Comparison of ENCODE assay signal across 8 cellular contexts in the genomic region with DNA sequence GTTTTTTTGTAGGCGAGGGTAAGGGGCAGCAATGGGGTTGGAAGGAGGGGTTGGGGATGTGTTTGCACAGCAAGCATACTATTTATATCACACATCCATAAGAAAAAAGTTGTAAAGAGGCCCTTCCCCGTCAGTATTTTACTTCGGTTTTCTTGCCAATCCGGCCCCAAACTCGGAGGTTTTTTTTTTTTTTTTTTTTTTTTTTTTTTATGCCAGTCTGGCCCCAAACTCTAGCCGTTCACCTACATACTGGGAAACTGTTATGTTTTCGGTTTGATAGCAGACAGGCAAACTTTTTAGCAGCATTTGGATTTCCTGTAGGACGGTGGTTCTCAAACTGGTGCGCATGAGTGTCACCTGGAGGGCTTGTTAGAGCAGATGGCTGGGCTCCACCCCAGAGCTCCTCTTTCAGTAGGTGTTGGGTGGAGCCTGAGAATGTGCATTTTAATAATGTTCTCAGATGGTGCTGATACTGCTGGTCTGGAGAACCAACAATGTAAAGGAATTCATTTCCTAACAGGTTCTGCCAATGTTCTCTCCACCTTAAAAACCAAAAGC.
A peak's percentile ranks its signal among the peaks of the same experiment; 100 is the strongest.
DNase-seq lines count a peak whose midpoint lies in the region; ATAC-seq and TF ChIP-seq lines count a peak whose summit lies in the region.

No MANE protein-coding gene starts in this region.

- ATAC-seq in gastrocnemius medialis, result no peak

- H3K9me3 ChIP-seq in SJSA1 (replicated peaks) (no peaks in the 10 kb centered on the region), esophagus (ENCODE audit: control insufficient read depth in 2 of 2, insufficient read depth in 1 of 2, low read depth in 1 of 2, low read length in 1 of 2) (no peaks in the 10 kb centered on the region), gastrocnemius medialis (no peaks in the 10 kb centered on the region)

- H3K27me3 ChIP-seq in SJSA1 (replicated peaks) (no peaks in the 10 kb centered on the region), esophagus (ENCODE audit: control insufficient read depth in 1 of 2, insufficient read depth in 2 of 2, low read length in 2 of 2) (no peaks in the 10 kb centered on the region), gastrocnemius medialis (no peaks in the 10 kb centered on the region)

- TF ChIP-seq CTCF in gastrocnemius medialis (IDR thresholded peaks at IDR 0.05 in 4 of 5, conservative IDR thresholded peaks at IDR 0.05 in 1 of 5), result no peak

- H3K4me3 ChIP-seq in SJSA1 (peak overlapping the region; percentile 35), esophagus (ENCODE audit: low read depth in 1 of 2, low read length in 2 of 2) (peak overlapping the region; percentile 26 to 44), gastrocnemius medialis (peak overlapping the region; percentile 45 to 65 (median 54))

- in situ Hi-C loops in gastrocnemius medialis (cut with MboI; ENCODE audit: low sequenced_read_pairs in 4 of 4), result loop anchor here (5.0 to 25.0 kb wide), 7 partner anchors 88 to 860 kb away; no protein-coding TSS in a partner anchor

- no peaks in the 10 kb centered on the region for H3K36me3 ChIP-seq in SJSA1
- H3K36me3 ChIP-seq in esophagus (ENCODE audit: control insufficient read depth in 2 of 2, insufficient read depth in 2 of 2, low read length in 1 of 2), result no peaks in the 10 kb centered on the region
- H3K36me3 ChIP-seq in gastrocnemius medialis, result no peaks in the 10 kb centered on the region

- H3K4me1 ChIP-seq in SJSA1 (replicated peaks), result peaks cover 14% of the 10 kb centered on the region
- no peaks in the 10 kb centered on the region for H3K4me1 ChIP-seq in esophagus (ENCODE audit: control insufficient read depth in 2 of 2, insufficient read depth in 2 of 2, low read length in 1 of 2)
- peaks cover 6 to 7% of the 10 kb centered on the region in 2 donors for H3K4me1 ChIP-seq in gastrocnemius medialis

- intact Hi-C loops in gastrocnemius medialis (cut with DNase I; ENCODE audit: low total_unique reads), result loop anchor here (5.0 kb wide), 3 partner anchors 127 to 853 kb away; a partner anchor contains a TSS

- H3K27ac ChIP-seq in SJSA1 (peak overlapping the region; percentile 55; the same call in 1 of the 2 replicates), esophagus (ENCODE audit: low read depth in 2 of 2, low read length in 1 of 2) (peak overlapping the region; percentile 47 to 76), gastrocnemius medialis (peak overlapping the region; percentile 64 to 84 (median 67)), caudate nucleus (ENCODE audit: low read depth, low read length) (no peak overlapping the region)

- no peak for TF ChIP-seq POLR2A in gastrocnemius medialis (IDR thresholded peaks at IDR 0.05)

- 5 to 6% methylated on average over 9 of the region's 9 CpGs for WGBS in esophagus, 2 donors

- DNase-seq in NCI-H1436 (lab: John Stamatoyannopoulos, UW) (peak; percentile 33), NCI-H1436 treated with DMSO at 0.1 percent for 48 hours (lab: John Stamatoyannopoulos, UW) (no peak), SJSA1 (ENCODE audit: low read depth in 1 of 2, low spot score in 2 of 2) (no peak), gastrocnemius medialis (no peak), caudate nucleus (lab: John Stamatoyannopoulos, UW) (no peak), amniotic stem cell (lab: John Stamatoyannopoulos, UW) (no peak)
- no peak for DNase-seq in activated CD4-positive, CD25-positive, alpha-beta regulatory T cell treated with anti-CD3 and anti-CD28 coated beads, Interleukin-2, amount 50 U/mL, for 72 hours
